ENCODE assay signal across 32 cellular contexts in the genomic region with DNA sequence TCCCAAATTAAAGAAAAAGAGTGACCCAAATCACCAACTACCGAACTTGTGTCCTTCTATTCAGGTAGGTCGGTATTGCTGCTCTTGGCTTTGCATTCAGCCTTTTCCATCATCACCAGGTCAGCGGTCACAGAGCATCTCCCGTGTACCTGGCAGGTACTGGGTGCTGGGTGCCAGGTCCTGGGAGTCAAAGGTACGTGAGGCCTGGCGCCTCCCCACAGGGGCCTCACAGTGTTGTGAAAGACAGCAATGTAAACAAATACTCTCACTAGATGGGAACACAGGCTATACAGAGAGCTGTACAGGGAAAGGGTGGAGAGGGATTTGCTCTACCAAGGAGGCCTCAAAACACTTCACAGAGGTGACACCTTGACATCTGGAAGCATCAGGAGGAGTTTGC.
"Had no signal": no experiment of that assay in that cellular context is flagged by ENCODE, and none has a peak within 500 bp of the region (broad histone marks: within the 10 kb centered on the region; RNA-seq: fewer than 3 reads in every experiment).

No MANE protein-coding gene starts in this region.

- H3K27me3 Mint-ChIP-seq: activated naive CD4-positive, alpha-beta T cell treated with anti-CD3 and anti-CD28 coated beads, Interleukin-2, amount 50 U/mL, for 24 hours; activated T-cell treated with anti-CD3 and anti-CD28 coated beads, Interleukin-2, amount 50 U/mL, for 24 hours; central memory CD8-positive, alpha-beta T cell had no signal

- H3K4me3 ChIP-seq: ascending aorta, cardiac muscle cell, MG63 had no signal

- H3K27ac Mint-ChIP-seq: activated CD4-positive, alpha-beta memory T cell treated with anti-CD3 and anti-CD28 coated beads, Interleukin-2, amount 10 ng/mL, durations not matched to agents 7 days and 5 days; activated naive CD4-positive, alpha-beta T cell treated with anti-CD3 and anti-CD28 coated beads, Interleukin-2, amount 50 U/mL, for 24 hours; activated naive CD8-positive, alpha-beta T cell treated with anti-CD3 and anti-CD28 coated beads, Interleukin-2, amount 10 ng/mL, durations not matched to agents 7 days and 5 days; activated T-cell treated with anti-CD3 and anti-CD28 coated beads, Interleukin-2, amount 50 U/mL, for 24 hours; activated T-helper 2 cell treated with anti-CD3 and anti-CD28 coated beads, Interferon-gamma antibody, Interleukin-2, Interleukin-4, amounts not matched to agents 10 μg/mL and 5 μg/mL and 100 μg/mL, durations not matched to agents 14 hours and 24 hours and 36 hours had no signal

- DNase-seq: activated CD4-positive, alpha-beta memory T cell treated with anti-CD3 and anti-CD28 coated beads, Interleukin-2, amount 10 ng/mL, durations not matched to agents 7 days and 5 days; activated CD4-positive, alpha-beta T cell treated with anti-CD3 and anti-CD28 coated beads for 1 hour; activated CD4-positive, alpha-beta T cell treated with anti-CD3 and anti-CD28 coated beads for 48 hours; activated CD4-positive, CD25-positive, alpha-beta regulatory T cell; activated gamma-delta T cell; activated naive CD4-positive, alpha-beta T cell treated with Interleukin-2 at 50 U/mL for 16 hours; activated naive CD8-positive, alpha-beta T cell treated with anti-CD3 and anti-CD28 coated beads, Interleukin-2, amount 10 ng/mL, durations not matched to agents 7 days and 5 days; activated T-cell treated with anti-CD3 and anti-CD28 coated beads, Interleukin-2, amount 50 U/mL, for 24 hours; amygdala; Kasumi-1; KG1; MG63; NCI-H1048; NCI-H1105 treated with DMSO at 0.1 percent for 48 hours; NCI-H1436; NCI-H1694; NCI-H1930; NCI-H2081 treated with DMSO at 0.1 percent for 48 hours; NCI-H226; NCI-H446 treated with DMSO at 0.1 percent for 48 hours; NCI-H526; NCI-H748 treated with DMSO at 0.1 percent for 48 hours; NK-92 treated with Interleukin-12 subunit alpha and Interleukin-12 subunit beta, amount 100 ng/mL, for 24 hours; Right ventricle myocardium superior; SW 1271; T1000; WERI-Rb-1 had no signal

- H3K27ac ChIP-seq: ascending aorta, cardiac muscle cell, WERI-Rb-1 had no signal

- H3K36me3 Mint-ChIP-seq: activated naive CD8-positive, alpha-beta T cell treated with anti-CD3 and anti-CD28 coated beads, Interleukin-2, amount 10 ng/mL, durations not matched to agents 7 days and 5 days had no signal

- H3K36me3 ChIP-seq: ascending aorta, cardiac muscle cell, MG63, WERI-Rb-1 had no signal

- H3K4me1 ChIP-seq: ascending aorta had no signal

- H3K4me1 Mint-ChIP-seq: activated CD4-positive, alpha-beta memory T cell treated with anti-CD3 and anti-CD28 coated beads, Interleukin-2, amount 10 ng/mL, durations not matched to agents 7 days and 5 days; activated naive CD4-positive, alpha-beta T cell treated with anti-CD3 and anti-CD28 coated beads, Interleukin-2, amount 50 U/mL, for 24 hours; central memory CD8-positive, alpha-beta T cell had no signal

- H3K4me3 Mint-ChIP-seq: activated CD4-positive, alpha-beta memory T cell treated with anti-CD3 and anti-CD28 coated beads, Interleukin-2, amount 10 ng/mL, durations not matched to agents 7 days and 5 days; activated naive CD4-positive, alpha-beta T cell treated with anti-CD3 and anti-CD28 coated beads, Interleukin-2, amount 50 U/mL, for 24 hours; activated naive CD8-positive, alpha-beta T cell treated with anti-CD3 and anti-CD28 coated beads, Interleukin-2, amount 10 ng/mL, durations not matched to agents 7 days and 5 days; activated T-cell treated with anti-CD3 and anti-CD28 coated beads, Interleukin-2, amount 50 U/mL, for 24 hours; central memory CD8-positive, alpha-beta T cell had no signal

- H3K27me3 ChIP-seq: ascending aorta, cardiac muscle cell, MG63 had no signal

- H3K9me3 Mint-ChIP-seq: activated CD4-positive, alpha-beta memory T cell treated with anti-CD3 and anti-CD28 coated beads, Interleukin-2, amount 10 ng/mL, durations not matched to agents 7 days and 5 days; activated naive CD4-positive, alpha-beta T cell treated with anti-CD3 and anti-CD28 coated beads, Interleukin-2, amount 50 U/mL, for 24 hours; activated naive CD8-positive, alpha-beta T cell treated with anti-CD3 and anti-CD28 coated beads, Interleukin-2, amount 10 ng/mL, durations not matched to agents 7 days and 5 days; activated T-cell treated with anti-CD3 and anti-CD28 coated beads, Interleukin-2, amount 50 U/mL, for 24 hours; activated T-helper 2 cell treated with anti-CD3 and anti-CD28 coated beads, Interferon-gamma antibody, Interleukin-2, Interleukin-4, amounts not matched to agents 10 μg/mL and 5 μg/mL and 100 μg/mL, durations not matched to agents 14 hours and 24 hours and 36 hours; central memory CD8-positive, alpha-beta T cell had no signal

- H3K9me3 ChIP-seq: ascending aorta had no signal
